In genomic region chr17:75130059-75130631, GRCh38 we compare ENCODE assay signal across 6 cellular contexts. TPM values are rescaled to one million over a fixed set of nuclear protein-coding genes. Genes with fewer than 3 reads are reported as not detected.
DNase-seq lines count a peak whose midpoint lies in the region; ATAC-seq and TF ChIP-seq lines count a peak whose summit lies in the region.

No MANE protein-coding gene starts in this region.

- in situ Hi-C loops in gastrocnemius medialis (cut with MboI; ENCODE audit: low sequenced_read_pairs in 4 of 4): no loop called here

- H2AFZ ChIP-seq in MM.1S (ENCODE audit: low read length): no peak overlapping the region

- H3K4me1 ChIP-seq in MM.1S (ENCODE audit: low read length) (peaks cover 7% of the 10 kb centered on the region), gastrocnemius medialis (peaks cover 0 to 12% of the 10 kb centered on the region in 2 donors)

- no peaks in the 10 kb centered on the region for H3K9me2 ChIP-seq in MM.1S (replicated peaks; ENCODE audit: insufficient read depth, low read length)

- TF ChIP-seq CTCF in MM.1S (IDR thresholded peaks at IDR 0.05; ENCODE audit: low read length): no peak
- no peak for TF ChIP-seq CTCF in coronary artery (IDR thresholded peaks at IDR 0.05)
- TF ChIP-seq CTCF in gastrocnemius medialis (IDR thresholded peaks at IDR 0.05 in 4 of 5, conservative IDR thresholded peaks at IDR 0.05 in 1 of 5): no peak

- TF ChIP-seq POLR2A in gastrocnemius medialis (IDR thresholded peaks at IDR 0.05): no peak

- intact Hi-C loops in gastrocnemius medialis (cut with DNase I; ENCODE audit: low total_unique reads): loop anchor here (2.0 to 5.0 kb wide), 2 partner anchors 25 to 52 kb away; partner anchors contain the start of genes JPT1 and SUMO2

- H3K4me2 ChIP-seq in MM.1S (ENCODE audit: low read depth, low read length): peak overlapping the region; percentile 90

- H3K9me3 ChIP-seq in MM.1S (replicated peaks; ENCODE audit: insufficient read depth, low read length) (no peaks in the 10 kb centered on the region), gastrocnemius medialis (no peaks in the 10 kb centered on the region)

- no peaks in the 10 kb centered on the region for H3F3A ChIP-seq in MM.1S (ENCODE audit: insufficient read depth, low read length)

- ATAC-seq in gastrocnemius medialis (no peak), HG02610 (IDR thresholded peaks at IDR 0.05; ENCODE audit: unreplicated experiment) (no peak)

- no peaks in the 10 kb centered on the region for H4K20me1 ChIP-seq in MM.1S (ENCODE audit: insufficient read depth, low read length)

- no peak overlapping the region for H3K9ac ChIP-seq in MM.1S (ENCODE audit: low read length)

- H3K79me2 ChIP-seq in MM.1S (ENCODE audit: low read length): peaks cover 6% of the 10 kb centered on the region; the same call in 1 of the 2 replicates

- H3K4me3 ChIP-seq in MM.1S (ENCODE audit: low read length): no peak overlapping the region
- H3K4me3 ChIP-seq in coronary artery: peak overlapping the region; percentile 87
- peak overlapping the region in 3 of 4 donors; percentile 78 to 92 (median 88) for H3K4me3 ChIP-seq in gastrocnemius medialis

- no peaks in the 10 kb centered on the region for H3K27me3 ChIP-seq in MM.1S (replicated peaks; ENCODE audit: insufficient read depth, low read length)
- H3K27me3 ChIP-seq in gastrocnemius medialis: no peaks in the 10 kb centered on the region

- no peaks in the 10 kb centered on the region for H3K36me3 ChIP-seq in MM.1S (replicated peaks; ENCODE audit: insufficient read depth, low read length)
- H3K36me3 ChIP-seq in gastrocnemius medialis: peaks cover 0 to 9% of the 10 kb centered on the region in 2 donors

- DNase-seq in MM.1S: no peak
- no peak for DNase-seq in coronary artery (ENCODE audit: low spot score)
- DNase-seq in gastrocnemius medialis: no peak
- DNase-seq in ureter (ENCODE audit: low spot score): no peak
- DNase-seq in NCI-H524 (lab: John Stamatoyannopoulos, UW): no peak

- no peak overlapping the region for H3K27ac ChIP-seq in MM.1S (ENCODE audit: low read length)
- peak overlapping the region in 1 of 2 donors; percentile 89 for H3K27ac ChIP-seq in coronary artery
- H3K27ac ChIP-seq in gastrocnemius medialis: peak overlapping the region; percentile 86 to 96 (median 90)

RNA-seq across cellular contexts. Expression of gene NT5C, which starts 1.4 kb away (rescaled TPM):
- total RNA-seq in gastrocnemius medialis (100 to 1,000 TPM in 1 of 4 donors, 10 to 100 TPM in 3; 62.8 to 111 (median 68.0) TPM), ureter (81.6 TPM)

RNA-seq across cellular contexts. Expression of gene ARMC7, which starts 20.4 kb away (rescaled TPM):
- total RNA-seq in gastrocnemius medialis (1 to 10 TPM; 2.0 to 4.4 (median 3.0) TPM), ureter (13.8 TPM)

RNA-seq across cellular contexts. Expression of gene JPT1, which starts 24.2 kb away (rescaled TPM):
- 100 to 1,000 TPM in 1 of 4 donors, 10 to 100 TPM in 3; 35.5 to 113 (median 71.8) TPM for total RNA-seq in gastrocnemius medialis
- total RNA-seq in ureter: 93.9 TPM

RNA-seq across cellular contexts. Expression of gene SLC16A5, which starts 42.4 kb away (rescaled TPM):
- total RNA-seq in gastrocnemius medialis (1 to 10 TPM; 1.5 to 7.9 (median 6.9) TPM), ureter (77.7 TPM)

RNA-seq across cellular contexts. Expression of gene SUMO2, which starts 52.6 kb away (rescaled TPM):
- total RNA-seq in gastrocnemius medialis (10 to 100 TPM; 36.7 to 45.1 (median 43.3) TPM), ureter (326 TPM)
